27 cellular contexts compared by ENCODE assay signal in genomic region chr2:26630235-26630634, GRCh38. TPM values are rescaled to one million over a fixed set of nuclear protein-coding genes. Genes with fewer than 3 reads are reported as not detected.
A peak's percentile ranks its signal among the peaks of the same experiment; 100 is the strongest.
DNase-seq lines count a peak whose midpoint lies in the region; ATAC-seq and TF ChIP-seq lines count a peak whose summit lies in the region.
"Had no signal": no experiment of that assay in that cellular context is flagged by ENCODE, and none has a peak within 500 bp of the region (broad histone marks: within the 10 kb centered on the region; RNA-seq: fewer than 3 reads in every experiment).

No MANE protein-coding gene starts in this region.

- no peaks in the 10 kb centered on the region for H3K36me3 Mint-ChIP-seq in natural killer cell treated with Interleukin-12 subunit alpha and Interleukin-12 subunit beta and Interleukin-15 and Interleukin-18, amount 100 ng/mL, for 72 hours
- H3K36me3 Mint-ChIP-seq in natural killer cell (no peaks in the 10 kb centered on the region), endodermal cell (ENCODE audit: low read depth) (no peaks in the 10 kb centered on the region)
- no peaks in the 10 kb centered on the region for H3K36me3 Mint-ChIP-seq in activated CD4-positive, alpha-beta memory T cell treated with anti-CD3 and anti-CD28 coated beads, Interleukin-2, amount 10 ng/mL, durations not matched to agents 7 days and 5 days (ENCODE audit: low read depth)
- H3K36me3 Mint-ChIP-seq: CD4-positive, CD25-positive, alpha-beta regulatory T cell had no signal

- 97 to 100% methylated on average over 1 to 4 of the region's 4 CpGs for WGBS in endodermal cell (ENCODE audit: insufficient coverage in 1 of 2, insufficient read length in 1 of 2), 2 experiments

- no peak for TF ChIP-seq CTCF in natural killer cell (IDR thresholded peaks at IDR 0.05)
- TF ChIP-seq CTCF in endodermal cell (conservative IDR thresholded peaks at IDR 0.05) = no peak
- no peak for TF ChIP-seq CTCF in GM10248 (IDR thresholded peaks at IDR 0.05; ENCODE audit: control extremely low read depth, extremely low read depth, low read depth, missing control alignments)

- POLR2A ChIA-PET in GM10248 (lab: Yijun Ruan, JAX) = no interaction called here
- POLR2A ChIA-PET in activated CD4-positive, alpha-beta memory T cell treated with anti-CD3 and anti-CD28 coated beads, Interleukin-2, amount 10 ng/mL, durations not matched to agents 7 days and 5 days (lab: Charles Lee) = no interaction called here

- DNase-seq in natural killer cell treated with Interleukin-12 subunit alpha and Interleukin-12 subunit beta and Interleukin-15 and Interleukin-18, amount 100 ng/mL, for 72 hours (ENCODE audit: low spot score) = peak; percentile 51
- no peak for DNase-seq in natural killer cell
- no peak for DNase-seq in endodermal cell
- peak; percentile 53 for DNase-seq in posterior vena cava (ENCODE audit: low spot score)
- DNase-seq in GM10248 (ENCODE audit: extremely low spot score) = no peak
- DNase-seq in activated CD4-positive, alpha-beta memory T cell treated with anti-CD3 and anti-CD28 coated beads, Interleukin-2, amount 10 ng/mL, durations not matched to agents 7 days and 5 days = no peak
- no peak for DNase-seq in activated naive CD4-positive, alpha-beta T cell treated with anti-CD3 and anti-CD28 coated beads, Interleukin-2, amount 50 U/mL, for 16 hours
- DNase-seq: 8988T; CD4-positive, CD25-positive, alpha-beta regulatory T cell; KBM-7; MV-4-11; NCI-H1105; NCI-H146; NCI-H1930; NCI-H2107; NCI-H446; NCI-H526; NK-92 treated with Interleukin-12 subunit alpha and Interleukin-12 subunit beta, amount 100 ng/mL, for 24 hours had no signal

- peaks cover 3 to 4% of the 10 kb centered on the region in 2 donors for H3K4me1 Mint-ChIP-seq in natural killer cell treated with Interleukin-12 subunit alpha and Interleukin-12 subunit beta and Interleukin-15 and Interleukin-18, amount 100 ng/mL, for 72 hours (ENCODE audit: low read depth in 2 of 2)
- H3K4me1 Mint-ChIP-seq in natural killer cell (peaks cover 0 to 5% of the 10 kb centered on the region in 2 donors), endodermal cell (peaks cover 5% of the 10 kb centered on the region)
- no peaks in the 10 kb centered on the region for H3K4me1 Mint-ChIP-seq in activated CD4-positive, alpha-beta memory T cell treated with anti-CD3 and anti-CD28 coated beads, Interleukin-2, amount 10 ng/mL, durations not matched to agents 7 days and 5 days

- ATAC-seq in natural killer cell treated with Interleukin-12 subunit alpha and Interleukin-12 subunit beta and Interleukin-15 and Interleukin-18, amount 100 ng/mL, for 72 hours = no peak
- ATAC-seq in natural killer cell (no peak), esophagus mucosa (no peak)
- ATAC-seq: Right ventricle myocardium inferior had no signal

- H3K27me3 ChIP-seq in endodermal cell (ENCODE audit: control insufficient read depth, insufficient read depth, low read length, poor library complexity, severe bottlenecking) = no peaks in the 10 kb centered on the region

- CTCF ChIA-PET in GM10248 (lab: Yijun Ruan, JAX) = no interaction called here
- CTCF ChIA-PET in activated CD4-positive, alpha-beta memory T cell treated with anti-CD3 and anti-CD28 coated beads, Interleukin-2, amount 10 ng/mL, durations not matched to agents 7 days and 5 days (lab: Charles Lee) = no interaction called here

- no peak overlapping the region for H3K27ac ChIP-seq in endodermal cell (ENCODE audit: low read depth, low read length)

- no peaks in the 10 kb centered on the region for H3K4me1 ChIP-seq in endodermal cell (ENCODE audit: control insufficient read depth, insufficient read depth, low read length)

- intact Hi-C loops in natural killer cell (cut with micrococcal nuclease) = no loop called here
- intact Hi-C loops in posterior vena cava (cut with DNase I) = no loop called here

- no peaks in the 10 kb centered on the region for H3K27me3 Mint-ChIP-seq in natural killer cell treated with Interleukin-12 subunit alpha and Interleukin-12 subunit beta and Interleukin-15 and Interleukin-18, amount 100 ng/mL, for 72 hours
- no peaks in the 10 kb centered on the region for H3K27me3 Mint-ChIP-seq in natural killer cell (ENCODE audit: low read depth in 2 of 2)
- no peaks in the 10 kb centered on the region for H3K27me3 Mint-ChIP-seq in endodermal cell (ENCODE audit: insufficient read depth)
- peaks cover 3% of the 10 kb centered on the region for H3K27me3 Mint-ChIP-seq in activated CD4-positive, alpha-beta memory T cell treated with anti-CD3 and anti-CD28 coated beads, Interleukin-2, amount 10 ng/mL, durations not matched to agents 7 days and 5 days

- no peaks in the 10 kb centered on the region for H3K9me3 ChIP-seq in endodermal cell (ENCODE audit: control insufficient read depth, low read length)

- H3K36me3 ChIP-seq in endodermal cell (ENCODE audit: control insufficient read depth, insufficient read depth, low read length) = no peaks in the 10 kb centered on the region

- no peak overlapping the region for H3K4me3 ChIP-seq in endodermal cell (ENCODE audit: low read length)

- no peak overlapping the region for H3K9ac ChIP-seq in endodermal cell (ENCODE audit: extremely low read depth, low read length, poor library complexity, severe bottlenecking)

- H3K4me3 Mint-ChIP-seq in natural killer cell treated with Interleukin-12 subunit alpha and Interleukin-12 subunit beta and Interleukin-15 and Interleukin-18, amount 100 ng/mL, for 72 hours = no peak overlapping the region
- H3K4me3 Mint-ChIP-seq in natural killer cell = no peak overlapping the region
- H3K4me3 Mint-ChIP-seq in endodermal cell = no peak overlapping the region
- no peak overlapping the region for H3K4me3 Mint-ChIP-seq in activated CD4-positive, alpha-beta memory T cell treated with anti-CD3 and anti-CD28 coated beads, Interleukin-2, amount 10 ng/mL, durations not matched to agents 7 days and 5 days

- H3K27ac Mint-ChIP-seq in natural killer cell treated with Interleukin-12 subunit alpha and Interleukin-12 subunit beta and Interleukin-15 and Interleukin-18, amount 100 ng/mL, for 72 hours = no peak overlapping the region
- no peak overlapping the region for H3K27ac Mint-ChIP-seq in natural killer cell
- peak overlapping the region; percentile 69 for H3K27ac Mint-ChIP-seq in endodermal cell
- no peak overlapping the region for H3K27ac Mint-ChIP-seq in activated CD4-positive, alpha-beta memory T cell treated with anti-CD3 and anti-CD28 coated beads, Interleukin-2, amount 10 ng/mL, durations not matched to agents 7 days and 5 days

- no peaks in the 10 kb centered on the region for H3K9me3 Mint-ChIP-seq in natural killer cell treated with Interleukin-12 subunit alpha and Interleukin-12 subunit beta and Interleukin-15 and Interleukin-18, amount 100 ng/mL, for 72 hours
- no peaks in the 10 kb centered on the region for H3K9me3 Mint-ChIP-seq in natural killer cell
- H3K9me3 Mint-ChIP-seq in endodermal cell = no peaks in the 10 kb centered on the region
- H3K9me3 Mint-ChIP-seq in activated CD4-positive, alpha-beta memory T cell treated with anti-CD3 and anti-CD28 coated beads, Interleukin-2, amount 10 ng/mL, durations not matched to agents 7 days and 5 days = no peaks in the 10 kb centered on the region
- H3K9me3 Mint-ChIP-seq: CD4-positive, CD25-positive, alpha-beta regulatory T cell had no signal

RNA-seq across cellular contexts. Expression of gene CIB4, which starts 10.9 kb away (rescaled TPM):
- total RNA-seq in natural killer cell treated with Interleukin-12 subunit alpha and Interleukin-12 subunit beta and Interleukin-15 and Interleukin-18, amount 100 ng/mL, for 72 hours = not detected
- not detected for total RNA-seq in natural killer cell
- total RNA-seq in endodermal cell = not detected
- not detected for polyA plus RNA-seq in endodermal cell (2013, experiment 1 of 2)
- polyA plus RNA-seq in endodermal cell (2013, experiment 2 of 2) = not detected
- not detected for total RNA-seq in posterior vena cava
- not detected for total RNA-seq in activated CD4-positive, alpha-beta memory T cell treated with anti-CD3 and anti-CD28 coated beads, Interleukin-2, amount 10 ng/mL, durations not matched to agents 7 days and 5 days
- total RNA-seq in esophagus mucosa = not detected
- total RNA-seq: CD4-positive, CD25-positive, alpha-beta regulatory T cell; HT1080; LHCN-M2; MCF 10A; PC-3; Right ventricle myocardium inferior; RPMI7951; SK-MEL-5 had no signal
- polyA plus RNA-seq: BJ; CD4-positive, CD25-positive, alpha-beta regulatory T cell had no signal

Comparison
In these comparisons a context has a peak if more than half of its experiments do, and no peak if none do; other contexts are left out.
1. DNase-seq: peak in natural killer cell treated with Interleukin-12 subunit alpha and Interleukin-12 subunit beta and Interleukin-15 and Interleukin-18, amount 100 ng/mL, for 72 hours (single experiment) and posterior vena cava (single experiment); none in natural killer cell (single experiment), endodermal cell (single experiment), GM10248 (single experiment), activated CD4-positive, alpha-beta memory T cell treated with anti-CD3 and anti-CD28 coated beads, Interleukin-2, amount 10 ng/mL, durations not matched to agents 7 days and 5 days (single experiment) and activated naive CD4-positive, alpha-beta T cell treated with anti-CD3 and anti-CD28 coated beads, Interleukin-2, amount 50 U/mL, for 16 hours (single experiment).